Comparison of ENCODE assay signal across 28 cellular contexts in the genomic region with DNA sequence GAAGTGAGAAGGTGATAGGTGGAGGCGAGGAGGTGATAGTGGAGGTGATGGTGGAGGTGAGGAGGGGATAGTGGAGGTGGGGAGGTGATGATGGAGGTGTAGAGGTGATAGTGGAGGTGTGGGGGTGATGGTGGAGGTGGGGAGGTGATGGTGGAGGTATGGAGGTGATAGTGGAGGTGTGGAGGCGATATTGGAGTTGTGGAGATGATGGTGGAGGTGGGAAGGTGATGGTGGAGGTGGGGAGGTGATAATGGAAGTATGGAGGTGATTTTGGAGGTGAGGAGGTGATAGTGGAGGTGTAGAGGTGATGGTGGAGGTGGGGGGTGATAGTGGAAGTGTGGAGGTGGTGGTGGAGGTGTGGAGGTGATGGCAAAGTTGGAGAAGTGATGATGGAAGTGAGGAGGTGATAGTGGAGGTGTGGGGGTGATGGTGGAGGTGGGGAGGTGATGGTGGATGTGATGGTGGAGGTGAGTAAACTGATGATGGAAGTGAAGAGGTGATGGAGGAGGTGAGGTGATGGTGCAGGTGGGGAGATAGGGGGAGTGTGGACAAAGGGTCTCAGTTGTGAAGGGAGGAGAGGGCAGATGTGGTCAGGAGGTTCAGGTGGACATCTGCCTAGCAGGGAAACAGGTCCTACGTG.
"Had no signal": no experiment of that assay in that cellular context is flagged by ENCODE, and none has a peak within 500 bp of the region (broad histone marks: within the 10 kb centered on the region; RNA-seq: fewer than 3 reads in every experiment).

No MANE protein-coding gene starts in this region.

- H3K27me3 ChIP-seq: ascending aorta, body of pancreas, Peyer's patch, SJSA1 had no signal

- H3K36me3 ChIP-seq: ascending aorta, Peyer's patch, SJSA1 had no signal

- FAIRE-seq: bronchial epithelial cell had no signal

- H3K4me3 ChIP-seq: ascending aorta, body of pancreas, K562, Peyer's patch, SJSA1 had no signal

- H3K9me3 ChIP-seq: body of pancreas, Peyer's patch, SJSA1 had no signal

- DNase-seq: activated CD4-positive, alpha-beta T cell treated with anti-CD3 and anti-CD28 coated beads for 48 hours; activated CD4-positive, alpha-beta T cell treated with anti-CD3 and anti-CD28 coated beads, Interleukin-2, amount 50 U/mL, for 4 hours; activated CD4-positive, CD25-positive, alpha-beta regulatory T cell treated with anti-CD3 and anti-CD28 coated beads, Interleukin-2, amount 50 U/mL, for 72 hours; activated effector memory CD4-positive, alpha-beta T cell treated with anti-CD3 and anti-CD28 coated beads, Interleukin-2, amount 50 U/mL, for 16 hours; activated naive CD4-positive, alpha-beta T cell treated with Interleukin-2 at 50 U/mL for 16 hours; activated naive CD8-positive, alpha-beta T cell treated with anti-CD3 and anti-CD28 coated beads, Interleukin-2, amount 50 U/mL, for 24 hours; activated T-cell treated with anti-CD3 and anti-CD28 coated beads, Interleukin-2, amount 50 U/mL, for 4 hours; amniotic stem cell; body of pancreas; Karpas-422; MM.1S; NCI-H1105; NCI-H1436; NCI-H1694 treated with DMSO at 0.1 percent for 48 hours; NCI-H2029 treated with DMSO at 0.1 percent for 48 hours; NCI-H510A treated with DMSO at 0.1 percent for 48 hours; NCI-H69; NK-92 treated with Interleukin-12 subunit alpha and Interleukin-12 subunit beta, amount 100 ng/mL, for 24 hours; Peyer's patch; SHP77 had no signal

- H3K27ac ChIP-seq: ascending aorta, body of pancreas, Peyer's patch, RWPE1, SJSA1 had no signal

- ATAC-seq: activated naive CD4-positive, alpha-beta T cell treated with anti-CD3 and anti-CD28 coated beads, Interleukin-2, amount 50 U/mL, for 72 hours; activated naive CD8-positive, alpha-beta T cell treated with anti-CD3 and anti-CD28 coated beads, Interleukin-2, amount 50 U/mL, for 24 hours; activated T-cell treated with anti-CD3 and anti-CD28 coated beads, Interleukin-2, amount 50 U/mL, for 4 hours; body of pancreas; K562; SK-N-SH treated with all-trans-retinoic acid at 6 μM for 48 hours; WTC11 had no signal

- H3K4me1 ChIP-seq: ascending aorta, body of pancreas, Peyer's patch, SJSA1 had no signal
